1 cellular context compared by ENCODE assay signal in genomic region chr11:67510023-67510345, GRCh38.
TF ChIP-seq lines count a peak whose summit lies in the region.

No MANE protein-coding gene starts in this region.

TF ChIP-seq in WTC11, 78 proteins besides CTCF, POLR2A, EP300 and RAD21 (continued from another document):
- no peak for TF ChIP-seq ZNF425 (CRISPR knock-in tag; conservative IDR thresholded peaks at IDR 0.05)
- no peak for TF ChIP-seq ZNF121 (CRISPR knock-in tag; IDR thresholded peaks at IDR 0.05)
- TF ChIP-seq FOXJ3 (CRISPR knock-in tag; IDR thresholded peaks at IDR 0.05; ENCODE audit: borderline replicate concordance), result no peak
- no peak for TF ChIP-seq MYBL2 (CRISPR knock-in tag; IDR thresholded peaks at IDR 0.05)
- no peak for TF ChIP-seq ZNF317 (CRISPR knock-in tag; IDR thresholded peaks at IDR 0.05; ENCODE audit: borderline replicate concordance, low read depth)
- no peak for TF ChIP-seq ZNF423 (CRISPR knock-in tag; IDR thresholded peaks at IDR 0.05)
